In genomic region chr3:120093923-120094775, GRCh38 we compare ENCODE assay signal across 1 cellular context.
A peak's percentile ranks its signal among the peaks of the same experiment; 100 is the strongest.
TF ChIP-seq lines count a peak whose summit lies in the region.

GSK3B (minus strand) TSS chr3:120094447; CDS start chr3:120093434, 1,013 bp downstream.

TF ChIP-seq in HepG2, 621 proteins besides CTCF, POLR2A, EP300 and RAD21 (continued from another document and continues in another):
- no peak for TF ChIP-seq TFE3 (CRISPR knock-in tag; IDR thresholded peaks at IDR 0.05)
- no peak for TF ChIP-seq FOXA1 (IDR thresholded peaks at IDR 0.05)
- TF ChIP-seq FOXA1 (CRISPR knock-in tag; IDR thresholded peaks at IDR 0.05), result no peak
- TF ChIP-seq CREBL2 (CRISPR knock-in tag; IDR thresholded peaks at IDR 0.05; ENCODE audit: borderline replicate concordance), result no peak
- TF ChIP-seq ZNF136 (CRISPR knock-in tag; IDR thresholded peaks at IDR 0.05; ENCODE audit: low read depth), result no peak
- no peak for TF ChIP-seq NPAS2 (CRISPR knock-in tag; IDR thresholded peaks at IDR 0.05; ENCODE audit: borderline replicate concordance)
- no peak for TF ChIP-seq ZSCAN12 (CRISPR knock-in tag; IDR thresholded peaks at IDR 0.05)
- TF ChIP-seq DDIT3 (CRISPR knock-in tag; IDR thresholded peaks at IDR 0.05), result no peak
- no peak for TF ChIP-seq RARG (CRISPR knock-in tag; IDR thresholded peaks at IDR 0.05; ENCODE audit: low read depth)
- no peak for TF ChIP-seq USF2 (IDR thresholded peaks at IDR 0.05; ENCODE audit: low read depth, low read length)
- no peak for TF ChIP-seq USF2 (CRISPR knock-in tag; IDR thresholded peaks at IDR 0.05; ENCODE audit: borderline replicate concordance)
- TF ChIP-seq E2F2 (CRISPR knock-in tag; IDR thresholded peaks at IDR 0.05; ENCODE audit: borderline replicate concordance), result no peak
- no peak for TF ChIP-seq FIP1L1 (IDR thresholded peaks at IDR 0.05; ENCODE audit: borderline replicate concordance, insufficient read depth, low read depth, low read length)
- no peak for TF ChIP-seq NFE2 (CRISPR knock-in tag; IDR thresholded peaks at IDR 0.05)
- no peak for TF ChIP-seq GPBP1L1 (CRISPR knock-in tag; IDR thresholded peaks at IDR 0.05)
- TF ChIP-seq ZNF549 (CRISPR knock-in tag; IDR thresholded peaks at IDR 0.05), result no peak
- no peak for TF ChIP-seq ZNF558 (CRISPR knock-in tag; IDR thresholded peaks at IDR 0.05; ENCODE audit: borderline replicate concordance)
- no peak for TF ChIP-seq ZNF569 (CRISPR knock-in tag; IDR thresholded peaks at IDR 0.05; ENCODE audit: borderline replicate concordance)
- TF ChIP-seq FOXK1 (CRISPR knock-in tag; IDR thresholded peaks at IDR 0.05; ENCODE audit: borderline replicate concordance, low read depth), result no peak
- TF ChIP-seq ZFP82 (CRISPR knock-in tag; IDR thresholded peaks at IDR 0.05; ENCODE audit: borderline replicate concordance), result no peak
- TF ChIP-seq ZNF362 (CRISPR knock-in tag; IDR thresholded peaks at IDR 0.05; ENCODE audit: borderline replicate concordance), result no peak
- no peak for TF ChIP-seq SRSF4 (IDR thresholded peaks at IDR 0.05; ENCODE audit: low read depth, low read length, poor library complexity, severe bottlenecking)
- no peak for TF ChIP-seq MAFG (CRISPR knock-in tag; IDR thresholded peaks at IDR 0.05)
- peak; percentile 28 for TF ChIP-seq AHR (CRISPR knock-in tag; IDR thresholded peaks at IDR 0.05)
- no peak for TF ChIP-seq ZBTB39 (CRISPR knock-in tag; IDR thresholded peaks at IDR 0.05)
- TF ChIP-seq NONO (IDR thresholded peaks at IDR 0.05), result no peak
- peak; percentile 50; the same call in 1 of the 2 replicates for TF ChIP-seq NONO (CRISPR knock-in tag; conservative IDR thresholded peaks at IDR 0.05)
- TF ChIP-seq SMAD3 (CRISPR knock-in tag; IDR thresholded peaks at IDR 0.05), result no peak
- TF ChIP-seq ZNF484 (CRISPR knock-in tag; IDR thresholded peaks at IDR 0.05; ENCODE audit: borderline replicate concordance, low read depth), result no peak
- TF ChIP-seq ZNF841 (CRISPR knock-in tag; IDR thresholded peaks at IDR 0.05; ENCODE audit: borderline replicate concordance), result no peak
- TF ChIP-seq XBP1 (CRISPR knock-in tag; IDR thresholded peaks at IDR 0.05), result no peak
- TF ChIP-seq ZFP90 (CRISPR knock-in tag; IDR thresholded peaks at IDR 0.05; ENCODE audit: borderline replicate concordance), result 0 out of 2 replicates have a peak, but pooled peaks have one; percentile 30
- no peak for TF ChIP-seq RBAK (CRISPR knock-in tag; IDR thresholded peaks at IDR 0.05)
- peak; percentile 78 for TF ChIP-seq TAF1 (CRISPR knock-in tag; IDR thresholded peaks at IDR 0.05)
- peak; percentile 51; the same call in 1 of the 2 replicates for TF ChIP-seq ZNF557 (CRISPR knock-in tag; IDR thresholded peaks at IDR 0.05)
- TF ChIP-seq KLF16 (CRISPR knock-in tag; IDR thresholded peaks at IDR 0.05), result peak in 1 of 2 experiments; percentile 18; a peak in 1 of 4 replicates
- no peak for TF ChIP-seq NFE2L1 (CRISPR knock-in tag; IDR thresholded peaks at IDR 0.05; ENCODE audit: borderline replicate concordance)
- no peak for TF ChIP-seq HMGA1 (CRISPR knock-in tag; conservative IDR thresholded peaks at IDR 0.05)
- no peak for TF ChIP-seq ZEB1 (IDR thresholded peaks at IDR 0.05; ENCODE audit: insufficient replicate concordance, low read depth)
- no peak for TF ChIP-seq DBP (CRISPR knock-in tag; IDR thresholded peaks at IDR 0.05; ENCODE audit: not compliant biosample characterization)
- TF ChIP-seq PREB (CRISPR knock-in tag; IDR thresholded peaks at IDR 0.05), result no peak
- no peak for TF ChIP-seq MEF2D (CRISPR knock-in tag; IDR thresholded peaks at IDR 0.05)
- no peak for TF ChIP-seq MAFF (IDR thresholded peaks at IDR 0.05; ENCODE audit: low read depth, low read length)
- peak; percentile 12; the same call in 1 of the 2 replicates for TF ChIP-seq HOMEZ (CRISPR knock-in tag; IDR thresholded peaks at IDR 0.05; ENCODE audit: low read depth)
- no peak for TF ChIP-seq NKX3-1 (CRISPR knock-in tag; IDR thresholded peaks at IDR 0.05)
- 0 out of 2 replicates have a peak, but pooled peaks have one; percentile 31 for TF ChIP-seq ZNF451 (CRISPR knock-in tag; IDR thresholded peaks at IDR 0.05)
- no peak for TF ChIP-seq ZNF432 (CRISPR knock-in tag; IDR thresholded peaks at IDR 0.05; ENCODE audit: borderline replicate concordance)
- TF ChIP-seq MIXL1 (CRISPR knock-in tag; IDR thresholded peaks at IDR 0.05), result no peak
- no peak for TF ChIP-seq IKZF1 (IDR thresholded peaks at IDR 0.05)
- TF ChIP-seq ZNF564 (CRISPR knock-in tag; IDR thresholded peaks at IDR 0.05), result no peak
- TF ChIP-seq E2F1 (CRISPR knock-in tag; IDR thresholded peaks at IDR 0.05), result no peak
- no peak for TF ChIP-seq TERF1 (CRISPR knock-in tag; IDR thresholded peaks at IDR 0.05)
- no peak for TF ChIP-seq ZNF207 (IDR thresholded peaks at IDR 0.05; ENCODE audit: borderline replicate concordance)
- TF ChIP-seq TAF15 (IDR thresholded peaks at IDR 0.05; ENCODE audit: low read depth, low read length, poor library complexity, severe bottlenecking), result peak; percentile 75
- TF ChIP-seq ZNF44 (CRISPR knock-in tag; IDR thresholded peaks at IDR 0.05), result no peak
